In genomic region chr6:10256113-10256690, GRCh38 we compare ENCODE assay signal across 9 cellular contexts.
DNase-seq lines count a peak whose midpoint lies in the region; ATAC-seq, FAIRE-seq and TF ChIP-seq lines count a peak whose summit lies in the region.
"Had no signal": no experiment of that assay in that cellular context is flagged by ENCODE, and none has a peak within 500 bp of the region (broad histone marks: within the 10 kb centered on the region; RNA-seq: fewer than 3 reads in every experiment).

No MANE protein-coding gene starts in this region.

- peaks cover 11% of the 10 kb centered on the region for H3K9me3 ChIP-seq in MG63

- no peak overlapping the region for H3K4me3 ChIP-seq in MG63

- TF ChIP-seq CTCF in GM12872 (IDR thresholded peaks at IDR 0.05; ENCODE audit: insufficient read depth, low read depth, low read length): peak; percentile 59

- peak; percentile 46 for ATAC-seq in HG02973 (IDR thresholded peaks at IDR 0.05; ENCODE audit: unreplicated experiment)
- ATAC-seq: T-cell had no signal

- H3K36me3 ChIP-seq in MG63: no peaks in the 10 kb centered on the region

- H3K27me3 ChIP-seq in MG63: no peaks in the 10 kb centered on the region

- DNase-seq in amniotic epithelial cell (ENCODE audit: low read depth) (peak; percentile 1), myocyte (ENCODE audit: low read depth) (peak; percentile 34), amniotic stem cell (lab: John Stamatoyannopoulos, UW) (no peak), MG63 (no peak), RCC 7860 (ENCODE audit: low spot score) (no peak)
- DNase-seq: T-cell had no signal

- no peak for FAIRE-seq in RCC 7860 (lab: Jason Lieb, UNC)
- FAIRE-seq: keratinocyte had no signal

Comparison
In these comparisons a context has a peak if more than half of its experiments do, and no peak if none do; other contexts are left out.
1. DNase-seq: peak in amniotic epithelial cell (single experiment) and myocyte (single experiment); none in amniotic stem cell (single experiment), MG63 (single experiment) and RCC 7860 (single experiment).